In the genomic region with DNA sequence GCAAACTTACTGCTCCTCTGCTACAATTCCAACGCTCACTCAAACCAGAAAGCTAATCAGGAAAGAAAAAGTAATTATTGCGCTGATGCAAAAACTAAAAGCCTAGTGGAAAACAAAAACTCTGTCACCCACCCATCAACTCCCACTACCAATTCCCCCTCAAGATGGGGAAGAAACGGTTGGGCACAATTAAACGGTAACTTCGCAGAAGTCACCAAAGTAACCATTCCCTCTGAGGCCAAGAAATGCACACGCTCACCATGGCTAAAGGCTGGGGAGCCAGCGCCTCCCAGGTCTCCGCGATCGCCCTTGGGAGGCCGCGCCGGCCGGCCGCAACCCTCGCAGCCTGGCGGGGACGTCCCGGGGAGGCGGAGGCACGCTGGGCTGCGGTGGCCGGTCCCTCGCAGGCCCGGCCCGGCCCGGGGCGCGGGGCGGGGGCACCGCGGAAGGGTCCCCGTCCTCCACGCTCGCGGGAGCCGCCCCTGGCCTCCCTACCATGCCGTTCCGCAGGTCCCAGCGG, we compare ENCODE assay signal across 8 cellular contexts. TPM values are rescaled to one million over a fixed set of nuclear protein-coding genes. Genes with fewer than 3 reads are reported as not detected.
DNase-seq lines count a peak whose midpoint lies in the region; ATAC-seq and TF ChIP-seq lines count a peak whose summit lies in the region.

No MANE protein-coding gene starts in this region.

- peaks cover 5 to 6% of the 10 kb centered on the region in 2 experiments; a peak in 1 of 4 replicates for H3K79me1 ChIP-seq in IMR-90 (ENCODE audit: low read depth in 1 of 2, low read length in 2 of 2)

- in situ Hi-C loops in IMR-90 (cut with MboI; ENCODE audit: low sequenced_read_pairs) = no loop called here

- peaks cover 21% of the 10 kb centered on the region for H3K36me3 Mint-ChIP-seq in activated naive CD8-positive, alpha-beta T cell treated with anti-CD3 and anti-CD28 coated beads, Interleukin-2, amount 50 U/mL, for 24 hours (ENCODE audit: low read depth)

- CTCF ChIA-PET in IMR-90 (lab: Yijun Ruan, JAX) = no interaction called here

- no peaks in the 10 kb centered on the region for H3K9me1 ChIP-seq in IMR-90 (ENCODE audit: insufficient read depth, low read length)

- no peak overlapping the region for H2BK20ac ChIP-seq in IMR-90 (ENCODE audit: low read depth, low read length)

- peak overlapping the region; percentile 95 for H4K91ac ChIP-seq in IMR-90 (ENCODE audit: insufficient read depth, low read depth, low read length)

- no peaks in the 10 kb centered on the region; the same call in 1 of the 2 replicates for H3K4me1 ChIP-seq in IMR-90 (ENCODE audit: control insufficient read depth, insufficient read depth, low read length)

- ATAC-seq in GM21526 (IDR thresholded peaks at IDR 0.05; ENCODE audit: low FRiP score, unreplicated experiment) = peak; percentile 44
- ATAC-seq in IMR-90 (ENCODE audit: low read depth) = peak; percentile 45
- ATAC-seq in activated naive CD8-positive, alpha-beta T cell treated with anti-CD3 and anti-CD28 coated beads, Interleukin-2, amount 50 U/mL, for 24 hours = peak; percentile 5

- DNase-seq in GF-D8 (lab: John Stamatoyannopoulos, UW) (peak; percentile 8), IMR-90 (no peak), hepatic stellate cell (ENCODE audit: low spot score) (peak; percentile 32), putamen (ENCODE audit: low spot score) (peak; percentile 39), DMS79 treated with DMSO at 0.1 percent for 48 hours (lab: John Stamatoyannopoulos, UW) (no peak)
- DNase-seq in activated naive CD8-positive, alpha-beta T cell treated with anti-CD3 and anti-CD28 coated beads, Interleukin-2, amount 50 U/mL, for 24 hours = no peak
- no peak for DNase-seq in activated CD4-positive, alpha-beta T cell treated with anti-CD3 and anti-CD28 coated beads for 48 hours

- POLR2A ChIA-PET in IMR-90 (lab: Charles Lee; ENCODE audit: unreplicated experiment) = no interaction called here

- H4K8ac ChIP-seq in IMR-90 (ENCODE audit: low read depth in 2 of 2, low read length in 2 of 2) = peak overlapping the region; percentile 82 to 100

- peak overlapping the region; percentile 99 for H3K4ac ChIP-seq in IMR-90 (ENCODE audit: low read depth, low read length)

- dilution Hi-C loops in IMR-90 (cut with HindIII; ENCODE audit: low sequenced_read_pairs, unreplicated experiment) = no loop called here

- no peak for TF ChIP-seq CTCF in IMR-90 (conservative IDR thresholded peaks at IDR 0.05; ENCODE audit: low read depth, low read length)

- H2BK15ac ChIP-seq in IMR-90 (ENCODE audit: low read depth, low read length) = peak overlapping the region; percentile 65; the same call in 1 of the 3 replicates

- H3K9me3 Mint-ChIP-seq in activated naive CD8-positive, alpha-beta T cell treated with anti-CD3 and anti-CD28 coated beads, Interleukin-2, amount 50 U/mL, for 24 hours = no peaks in the 10 kb centered on the region

- H3K4me3 ChIP-seq in IMR-90 (ENCODE audit: insufficient read depth, low read depth, low read length) = peak overlapping the region; percentile 77

- H3K9ac ChIP-seq in IMR-90 (ENCODE audit: low read depth, low read length) = peak overlapping the region; percentile 98

- peak overlapping the region; percentile 100 for H3K27ac Mint-ChIP-seq in activated naive CD8-positive, alpha-beta T cell treated with anti-CD3 and anti-CD28 coated beads, Interleukin-2, amount 50 U/mL, for 24 hours

- peaks cover 5% of the 10 kb centered on the region; the same call in 1 of the 2 replicates for H4K20me1 ChIP-seq in IMR-90 (ENCODE audit: insufficient read depth, low read length)

- peak overlapping the region; percentile 97 for H3K27ac ChIP-seq in IMR-90 (ENCODE audit: insufficient read depth, low read length)

- no peak for TF ChIP-seq RAD21 in IMR-90 (IDR thresholded peaks at IDR 0.05; ENCODE audit: low read length)

- no peaks in the 10 kb centered on the region for H3K27me3 ChIP-seq in IMR-90 (ENCODE audit: control insufficient read depth, insufficient read depth, low read length)

- peak overlapping the region; percentile 98 for H3K23ac ChIP-seq in IMR-90 (ENCODE audit: low read depth, low read length)

- H3K4me2 ChIP-seq in IMR-90 (ENCODE audit: low read depth, low read length) = peak overlapping the region; percentile 78

- no peaks in the 10 kb centered on the region for H3K27me3 Mint-ChIP-seq in activated naive CD8-positive, alpha-beta T cell treated with anti-CD3 and anti-CD28 coated beads, Interleukin-2, amount 50 U/mL, for 24 hours

- peak overlapping the region; percentile 92 for H2AFZ ChIP-seq in IMR-90 (replicated peaks; ENCODE audit: low read length, poor library complexity)

- H3K14ac ChIP-seq in IMR-90 (replicated peaks; ENCODE audit: low read depth, low read length) = peak overlapping the region; percentile 100

- BruUV-seq in IMR-90 (replicated peaks; lab: Mats Ljungman, UMichigan) = no TSS peak

- H2BK120ac ChIP-seq in IMR-90 (ENCODE audit: low read depth, low read length) = peak overlapping the region; percentile 91

- no peaks in the 10 kb centered on the region for H3K9me3 ChIP-seq in IMR-90 (ENCODE audit: control insufficient read depth, insufficient read depth, low read length)

- H3K18ac ChIP-seq in IMR-90 (ENCODE audit: low read depth, low read length) = peak overlapping the region; percentile 97

- intact Hi-C loops in IMR-90 (cut with micrococcal nuclease) = loop anchor here (2.0 to 5.0 kb wide), 2 partner anchors 161 to 706 kb away; partner anchors contain the start of gene MINDY2

- no peak for TF ChIP-seq POLR2A in IMR-90 (IDR thresholded peaks at IDR 0.05; ENCODE audit: low read depth, low read length)

- peak overlapping the region; percentile 42 for H2AK9ac ChIP-seq in IMR-90 (replicated peaks; ENCODE audit: low read depth, low read length, poor library complexity)

- H2BK5ac ChIP-seq in IMR-90 (ENCODE audit: low read depth, low read length, poor library complexity, severe bottlenecking) = peak overlapping the region; percentile 96

- peak overlapping the region; percentile 95 for H3K4me3 Mint-ChIP-seq in activated naive CD8-positive, alpha-beta T cell treated with anti-CD3 and anti-CD28 coated beads, Interleukin-2, amount 50 U/mL, for 24 hours

- peak overlapping the region; percentile 26 for H2AK5ac ChIP-seq in IMR-90 (ENCODE audit: low read depth, low read length)

- WGBS in IMR-90 (ENCODE audit: extremely low coverage in 2 of 2, insufficient read length in 1 of 2), 2 experiments = 0% methylated on average over 22 of the region's 40 CpGs; no CpG with 5 or more reads in 1 of the 2 experiments

- H3K56ac ChIP-seq in IMR-90 (ENCODE audit: extremely low read depth, insufficient read depth, low read length) = peak overlapping the region; percentile 98

- peaks cover 3% of the 10 kb centered on the region; the same call in 1 of the 2 replicates for H3K36me3 ChIP-seq in IMR-90 (ENCODE audit: control insufficient read depth, insufficient read depth, low read length)

- peaks cover 23% of the 10 kb centered on the region for H3K4me1 Mint-ChIP-seq in activated naive CD8-positive, alpha-beta T cell treated with anti-CD3 and anti-CD28 coated beads, Interleukin-2, amount 50 U/mL, for 24 hours

- H4K5ac ChIP-seq in IMR-90 (ENCODE audit: low read depth, low read length) = peak overlapping the region; percentile 97

TF ChIP-seq in IMR-90, 13 proteins besides CTCF, POLR2A, EP300 and RAD21:
- no peak for TF ChIP-seq SMC3 (IDR thresholded peaks at IDR 0.05; ENCODE audit: low read depth, low read length)
- 0 out of 2 replicates have a peak, but pooled peaks have one; percentile 28 for TF ChIP-seq MXI1 (IDR thresholded peaks at IDR 0.05; ENCODE audit: borderline replicate concordance, low read depth, low read length)

RNA-seq across cellular contexts. Expression of gene SLTM, which starts 0.6 kb away (rescaled TPM):
- total RNA-seq in IMR-90 (2012; rRNA removed) = 36.0 and 66.7 TPM in 2 replicates
- polyA plus RNA-seq in IMR-90 (2012; rRNA removed) = 47.2 and 57.6 TPM in 2 replicates
- polyA plus RNA-seq in IMR-90 (2012; cell fraction: cytosol; rRNA removed) = 8.8 and 10.4 TPM in 2 replicates
- polyA plus RNA-seq in IMR-90 (2012; cell fraction: nucleus; rRNA removed; ENCODE audit: low replicate concordance) = 43.5 and 185 TPM in 2 replicates

RNA-seq across cellular contexts. Expression of gene RNF111, which starts 54.6 kb away (rescaled TPM):
- 17.2 and 20.1 TPM in 2 replicates for total RNA-seq in IMR-90 (2012; rRNA removed)
- 13.5 and 14.0 TPM in 2 replicates for polyA plus RNA-seq in IMR-90 (2012; rRNA removed)
- polyA plus RNA-seq in IMR-90 (2012; cell fraction: cytosol; rRNA removed) = 3.1 and 6.1 TPM in 2 replicates
- polyA plus RNA-seq in IMR-90 (2012; cell fraction: nucleus; rRNA removed; ENCODE audit: low replicate concordance) = 14.5 and 29.6 TPM in 2 replicates

Comparison
In these comparisons a context has a peak if more than half of its experiments do, and no peak if none do; other contexts are left out.
1. DNase-seq: peak in GF-D8 (single experiment), hepatic stellate cell (single experiment) and putamen (single experiment); none in IMR-90 (single experiment), activated naive CD8-positive, alpha-beta T cell treated with anti-CD3 and anti-CD28 coated beads, Interleukin-2, amount 50 U/mL, for 24 hours (single experiment), DMS79 treated with DMSO at 0.1 percent for 48 hours (single experiment) and activated CD4-positive, alpha-beta T cell treated with anti-CD3 and anti-CD28 coated beads for 48 hours (single experiment).
2. Peak in every context shown above with its lines, with median percentiles within 50 percentile points of each other: ATAC-seq.